11 cellular contexts compared by ENCODE assay signal in the genomic region with DNA sequence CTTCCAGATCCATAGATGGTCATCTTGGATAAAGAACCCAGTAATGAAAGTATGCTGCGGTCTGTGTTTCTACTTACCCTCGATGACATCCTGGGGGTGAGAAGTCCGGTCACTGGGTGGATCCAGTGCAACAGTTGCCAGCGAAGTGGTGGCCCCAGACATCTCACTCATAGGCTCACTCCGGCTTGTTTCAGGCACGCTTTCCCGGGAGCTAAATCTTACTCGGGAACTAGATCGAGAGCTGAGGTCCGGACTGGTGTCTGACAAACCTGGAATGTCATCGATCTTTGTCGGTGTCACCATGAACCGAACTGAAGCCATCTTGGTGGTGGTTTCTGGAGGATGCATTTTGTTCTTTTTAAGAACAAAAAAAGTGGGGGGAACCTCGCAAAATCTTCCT. TPM values are rescaled to one million over a fixed set of nuclear protein-coding genes. Genes with fewer than 3 reads are reported as not detected.
DNase-seq lines count a peak whose midpoint lies in the region; ATAC-seq, FAIRE-seq and TF ChIP-seq lines count a peak whose summit lies in the region.
"Had no signal": no experiment of that assay in that cellular context is flagged by ENCODE, and none has a peak within 500 bp of the region (broad histone marks: within the 10 kb centered on the region; RNA-seq: fewer than 3 reads in every experiment).

No MANE protein-coding gene starts in this region.

- peak overlapping the region; percentile 19; the same call in 1 of the 2 replicates for H3K4me2 ChIP-seq in K562 (ENCODE audit: insufficient read depth, low read length)

- peak overlapping the region; percentile 85 to 99 (median 96) for H3K27ac Mint-ChIP-seq in CD8-positive, alpha-beta memory T cell
- peak overlapping the region; percentile 84 to 93 for H3K27ac Mint-ChIP-seq in natural killer cell treated with Interleukin-12 subunit alpha and Interleukin-12 subunit beta and Interleukin-15 and Interleukin-18, amount 100 ng/mL, for 72 hours

- no peaks in the 10 kb centered on the region for H4K20me1 ChIP-seq in K562 (replicated peaks; ENCODE audit: control insufficient read depth, insufficient read depth, low read length)

- peak overlapping the region; percentile 91 to 100 (median 97) for H3K4me3 Mint-ChIP-seq in CD8-positive, alpha-beta memory T cell
- peak overlapping the region; percentile 96 for H3K4me3 Mint-ChIP-seq in natural killer cell treated with Interleukin-12 subunit alpha and Interleukin-12 subunit beta and Interleukin-15 and Interleukin-18, amount 100 ng/mL, for 72 hours

- H3K4me1 ChIP-seq in CD8-positive, alpha-beta memory T cell (ENCODE audit: insufficient read depth, low read length): peaks cover 66% of the 10 kb centered on the region
- H3K4me1 ChIP-seq in K562 (replicated peaks in 1 of 2; ENCODE audit: control insufficient read depth in 2 of 2, insufficient read depth in 2 of 2, low read length in 2 of 2): peaks cover 34 to 42% of the 10 kb centered on the region in 2 experiments

- peak overlapping the region; percentile 89 for H3K4me3 ChIP-seq in CD8-positive, alpha-beta memory T cell (ENCODE audit: low read length)
- H3K4me3 ChIP-seq in K562: no peak overlapping the region

- no peak for TF ChIP-seq RAD21 in K562 (CRISPR knock-in tag; conservative IDR thresholded peaks at IDR 0.05 in 1 of 2, IDR thresholded peaks at IDR 0.05 in 1 of 2)

- FAIRE-seq in K562 (lab: Jason Lieb, UNC): no peak

- ATAC-seq in HG02798 (IDR thresholded peaks at IDR 0.05; ENCODE audit: poor library complexity, unreplicated experiment): peak; percentile 18
- ATAC-seq in K562: no peak
- ATAC-seq in natural killer cell treated with Interleukin-12 subunit alpha and Interleukin-12 subunit beta and Interleukin-15 and Interleukin-18, amount 100 ng/mL, for 72 hours: no peak
- ATAC-seq in GM19467 (IDR thresholded peaks at IDR 0.05; ENCODE audit: unreplicated experiment): no peak

- peaks cover 11% of the 10 kb centered on the region for H3K79me2 ChIP-seq in K562 (ENCODE audit: control insufficient read depth, insufficient read depth, low read length)

- TF ChIP-seq CTCF in K562 (IDR thresholded peaks at IDR 0.05 in 2 of 3, conservative IDR thresholded peaks at IDR 0.05 in 1 of 3; ENCODE audit: insufficient read depth in 2 of 3, low read depth in 1 of 3, low read length in 3 of 3): no peak

- CTCF ChIA-PET in CD8-positive, alpha-beta memory T cell (lab: Charles Lee): interaction anchor here (1.1 to 3.9 kb wide), 3 partner anchors 8 to 31 kb away, joined by 3 to 39 read pairs (median 19); partner anchors contain the start of gene LPCAT4
- CTCF ChIA-PET in K562 (lab: Yijun Ruan, JAX; ENCODE audit: low intra/inter-chr PET ratio): no interaction called here

- in situ Hi-C loops in K562 (cut with MboI): no loop called here

- peaks cover 0 to 29% (median 0%) of the 10 kb centered on the region in 3 donors for H3K36me3 Mint-ChIP-seq in CD8-positive, alpha-beta memory T cell
- H3K36me3 Mint-ChIP-seq in natural killer cell treated with Interleukin-12 subunit alpha and Interleukin-12 subunit beta and Interleukin-15 and Interleukin-18, amount 100 ng/mL, for 72 hours: peaks cover 4% of the 10 kb centered on the region

- BruUV-seq in K562 (replicated peaks; lab: Mats Ljungman, UMichigan): no TSS peak

- H3K27me3 Mint-ChIP-seq in CD8-positive, alpha-beta memory T cell: peaks cover 0 to 3% of the 10 kb centered on the region in 2 donors
- H3K27me3 Mint-ChIP-seq in natural killer cell treated with Interleukin-12 subunit alpha and Interleukin-12 subunit beta and Interleukin-15 and Interleukin-18, amount 100 ng/mL, for 72 hours: no peaks in the 10 kb centered on the region

- no peaks in the 10 kb centered on the region for H3K9me3 Mint-ChIP-seq in CD8-positive, alpha-beta memory T cell
- H3K9me3 Mint-ChIP-seq in natural killer cell treated with Interleukin-12 subunit alpha and Interleukin-12 subunit beta and Interleukin-15 and Interleukin-18, amount 100 ng/mL, for 72 hours: no peaks in the 10 kb centered on the region

- DNase-seq in CD8-positive, alpha-beta memory T cell: no peak
- no peak for DNase-seq in K562 (ENCODE audit: extremely low read depth in 1 of 4, low spot score in 3 of 4)
- no peak for DNase-seq in natural killer cell treated with Interleukin-12 subunit alpha and Interleukin-12 subunit beta and Interleukin-15 and Interleukin-18, amount 100 ng/mL, for 72 hours (ENCODE audit: low spot score)
- no peak for DNase-seq in stimulated activated CD8-positive, alpha-beta memory T cell treated with anti-CD3 and anti-CD28 coated beads, Interleukin-4, amount 100 ng/mL, for 48 hours
- DNase-seq in pons (ENCODE audit: low spot score): no peak
- DNase-seq in D341Med (ENCODE audit: low spot score): no peak
- DNase-seq: NCI-H446 treated with DMSO at 0.1 percent for 48 hours had no signal

- H2AFZ ChIP-seq in K562 (ENCODE audit: low read depth, low read length): no peak overlapping the region

- H3K27me3 ChIP-seq in CD8-positive, alpha-beta memory T cell (ENCODE audit: insufficient read depth, low read length, poor library complexity, severe bottlenecking): no peaks in the 10 kb centered on the region
- H3K27me3 ChIP-seq in K562 (ENCODE audit: control insufficient read depth in 2 of 2, insufficient read depth in 2 of 2, low read length in 2 of 2): no peaks in the 10 kb centered on the region

- intact Hi-C loops in K562 (cut with micrococcal nuclease): loop anchor here (5.0 kb wide), 1 partner anchor 94 kb away; no protein-coding TSS in a partner anchor

- no peak for TF ChIP-seq POLR2A in K562 (conservative IDR thresholded peaks at IDR 0.05)

- no peaks in the 10 kb centered on the region for H3K9me1 ChIP-seq in K562 (ENCODE audit: control insufficient read depth, insufficient read depth, low read length)

- peaks cover 6% of the 10 kb centered on the region for H3K36me3 ChIP-seq in CD8-positive, alpha-beta memory T cell (ENCODE audit: insufficient read depth, low read length)
- peaks cover 25% of the 10 kb centered on the region for H3K36me3 ChIP-seq in K562 (ENCODE audit: control insufficient read depth, insufficient read depth, low read length)

- POLR2A ChIA-PET in CD8-positive, alpha-beta memory T cell (lab: Charles Lee): interaction anchor here (1.3 to 4.2 kb wide), 3 partner anchors 8 to 247 kb away, joined by 9 to 42 read pairs (median 21); partner anchors contain the start of genes GOLGA8B and LPCAT4
- POLR2A ChIA-PET in K562 (lab: Yijun Ruan, JAX): interaction anchor here (1.5 kb wide), 2 partner anchors 11 to 32 kb away, joined by 4 read pairs; no protein-coding TSS in a partner anchor

- no peak for TF ChIP-seq EP300 in K562 (IDR thresholded peaks at IDR 0.05; ENCODE audit: low read length)

- H3K4me1 Mint-ChIP-seq in CD8-positive, alpha-beta memory T cell: peaks cover 58 to 75% (median 71%) of the 10 kb centered on the region in 3 donors
- H3K4me1 Mint-ChIP-seq in natural killer cell treated with Interleukin-12 subunit alpha and Interleukin-12 subunit beta and Interleukin-15 and Interleukin-18, amount 100 ng/mL, for 72 hours (ENCODE audit: low read depth in 2 of 2): peaks cover 40 to 54% of the 10 kb centered on the region in 2 donors

- H3K9ac ChIP-seq in K562 (ENCODE audit: insufficient read depth in 1 of 2, low read depth in 2 of 2, low read length in 2 of 2): peak overlapping the region in 1 of 2 experiments; percentile 61; a peak in 1 of 4 replicates

- H3K27ac ChIP-seq in CD8-positive, alpha-beta memory T cell (ENCODE audit: low read depth, low read length): no peak overlapping the region
- H3K27ac ChIP-seq in K562 (ENCODE audit: extremely low read depth, low read depth, low read length): no peak overlapping the region

- WGBS in K562 (ENCODE audit: insufficient coverage, low coverage, missing lambda C conversion rate): 73% methylated on average over 14 of the region's 14 CpGs

- no peaks in the 10 kb centered on the region for H3K9me3 ChIP-seq in CD8-positive, alpha-beta memory T cell (ENCODE audit: low read length)
- H3K9me3 ChIP-seq in K562 (replicated peaks; ENCODE audit: control insufficient read depth, insufficient read depth, low read depth, low read length): no peaks in the 10 kb centered on the region

RNA-seq across cellular contexts. Expression of gene SLC12A6, which starts 1.2 kb away (rescaled TPM):
- 10 to 100 TPM; 19.2 to 20.6 TPM for total RNA-seq in CD8-positive, alpha-beta memory T cell
- 7.1 TPM for polyA plus RNA-seq in CD8-positive, alpha-beta memory T cell
- 42.7 and 61.2 TPM in 2 replicates for total RNA-seq in K562 (2011; cell fraction: chromatin; rRNA removed; ENCODE audit: low replicate concordance)
- 24.5 and 27.0 TPM in 2 replicates for total RNA-seq in K562 (2011; cell fraction: nucleolus; rRNA removed)
- total RNA-seq in K562 (2011; cell fraction: nucleoplasm; rRNA removed): 31.5 and 37.7 TPM in 2 replicates
- total RNA-seq in K562 (2014; rRNA removed): 4.9 and 5.4 TPM in 2 replicates
- 8.0 and 9.9 TPM in 2 replicates for total RNA-seq in K562 (2014; rRNA removed; fragmentation: Illumina TruSeq; extraction: Trizol)
- total RNA-seq in K562 (2015; rRNA removed; fragmentation: Illumina TruSeq; extraction: Trizol): 6.7 and 7.6 TPM in 2 replicates
- 9.0 and 9.4 TPM in 2 replicates for total RNA-seq in K562 (2021)
- 16.3 and 16.4 TPM in 2 replicates for polyA plus RNA-seq in K562 (2011; rRNA removed)
- 7.9 and 12.1 TPM in 2 replicates for polyA plus RNA-seq in K562 (2011; cell fraction: cytosol; rRNA removed)
- polyA plus RNA-seq in K562 (2011; cell fraction: nucleus; rRNA removed): 22.6 and 25.1 TPM in 2 replicates
- polyA plus RNA-seq in K562 (2012): 5.7 and 9.7 TPM in 2 replicates
- 9.5 and 10.2 TPM in 2 replicates for polyA plus RNA-seq in K562 (2014; fragmentation: Illumina TruSeq; extraction: Trizol)
- 1 to 10 TPM; 1.4 to 2.2 TPM for polyA plus RNA-seq in K562 (2014; fragmentation: Nextera tagmentation; extraction: Ambion mirVana)
- 5.7 and 7.5 TPM in 2 replicates for polyA plus RNA-seq in K562 (2014; rRNA removed)
- polyA minus RNA-seq in K562 (2011; rRNA and poly(A)+ RNA removed): 44.8 and 49.5 TPM in 2 replicates
- polyA minus RNA-seq in K562 (2011; cell fraction: cytosol; rRNA and poly(A)+ RNA removed): 13.1 and 19.1 TPM in 2 replicates
- 20.5 and 35.5 TPM in 2 replicates for polyA minus RNA-seq in K562 (2011; cell fraction: nucleus; rRNA and poly(A)+ RNA removed)
- 10 to 100 TPM; 49.5 to 67.3 TPM for total RNA-seq in natural killer cell treated with Interleukin-12 subunit alpha and Interleukin-12 subunit beta and Interleukin-15 and Interleukin-18, amount 100 ng/mL, for 72 hours

RNA-seq across cellular contexts. Expression of gene NOP10, which starts 6.6 kb away (rescaled TPM):
- total RNA-seq in CD8-positive, alpha-beta memory T cell: 100 to 1,000 TPM; 284 to 292 TPM
- polyA plus RNA-seq in CD8-positive, alpha-beta memory T cell: 294 TPM
- total RNA-seq in K562 (2011; cell fraction: chromatin; rRNA removed; ENCODE audit: low replicate concordance): 19.5 and 40.7 TPM in 2 replicates
- 68.7 and 70.9 TPM in 2 replicates for total RNA-seq in K562 (2011; cell fraction: nucleolus; rRNA removed)
- 64.3 and 69.5 TPM in 2 replicates for total RNA-seq in K562 (2011; cell fraction: nucleoplasm; rRNA removed)
- total RNA-seq in K562 (2014; rRNA removed) (252 and 327 TPM in 2 replicates), K562 (2014; rRNA removed; fragmentation: Illumina TruSeq; extraction: Trizol) (442 and 449 TPM in 2 replicates), K562 (2015; rRNA removed; fragmentation: Illumina TruSeq; extraction: Trizol) (420 and 437 TPM in 2 replicates), K562 (2021) (250 and 262 TPM in 2 replicates)
- polyA plus RNA-seq in K562 (2011; rRNA removed) (616 and 642 TPM in 2 replicates), K562 (2014; fragmentation: Illumina TruSeq; extraction: Trizol) (570 and 631 TPM in 2 replicates), K562 (2014; fragmentation: Nextera tagmentation; extraction: Ambion mirVana) (1,000 to 10,000 TPM; 1,599 to 1,663 TPM), K562 (2014; rRNA removed) (428 and 573 TPM in 2 replicates)
- 961 and 995 TPM in 2 replicates for polyA plus RNA-seq in K562 (2011; cell fraction: cytosol; rRNA removed)
- 236 and 247 TPM in 2 replicates for polyA plus RNA-seq in K562 (2011; cell fraction: nucleus; rRNA removed)
- 323 and 381 TPM in 2 replicates for polyA plus RNA-seq in K562 (2012)
- polyA minus RNA-seq in K562 (2011; rRNA and poly(A)+ RNA removed): 130 and 163 TPM in 2 replicates
- 57.3 and 111 TPM in 2 replicates for polyA minus RNA-seq in K562 (2011; cell fraction: cytosol; rRNA and poly(A)+ RNA removed)
- polyA minus RNA-seq in K562 (2011; cell fraction: nucleus; rRNA and poly(A)+ RNA removed): 21.1 and 31.9 TPM in 2 replicates
- total RNA-seq in natural killer cell treated with Interleukin-12 subunit alpha and Interleukin-12 subunit beta and Interleukin-15 and Interleukin-18, amount 100 ng/mL, for 72 hours: 100 to 1,000 TPM; 196 to 250 TPM

RNA-seq across cellular contexts. Expression of gene NUTM1, which starts 6.8 kb away (rescaled TPM):
- total RNA-seq in CD8-positive, alpha-beta memory T cell: not detected
- not detected for polyA plus RNA-seq in CD8-positive, alpha-beta memory T cell
- total RNA-seq in K562 (2011; cell fraction: chromatin; rRNA removed; ENCODE audit: low replicate concordance): not detected in 2 replicates
- not detected in 2 replicates for total RNA-seq in K562 (2011; cell fraction: nucleolus; rRNA removed)
- not detected in 2 replicates for total RNA-seq in K562 (2011; cell fraction: nucleoplasm; rRNA removed)
- total RNA-seq in K562 (2014; rRNA removed): 0.05 TPM in 1 of 2 replicates, not detected in the other
- total RNA-seq in K562 (2014; rRNA removed; fragmentation: Illumina TruSeq; extraction: Trizol): 0.04 TPM in 1 of 2 replicates, not detected in the other
- not detected in 2 replicates for total RNA-seq in K562 (2015; rRNA removed; fragmentation: Illumina TruSeq; extraction: Trizol)
- 0.04 TPM in 1 of 2 replicates, not detected in the other for total RNA-seq in K562 (2021)
- polyA plus RNA-seq in K562 (2011; rRNA removed): not detected in 2 replicates
- not detected in 2 replicates for polyA plus RNA-seq in K562 (2011; cell fraction: cytosol; rRNA removed)
- 0.03 TPM in 1 of 2 replicates, not detected in the other for polyA plus RNA-seq in K562 (2011; cell fraction: nucleus; rRNA removed)
- polyA plus RNA-seq in K562 (2012): 0.01 TPM in 1 of 2 replicates, not detected in the other
- 0.04 TPM in 1 of 2 replicates, not detected in the other for polyA plus RNA-seq in K562 (2014; fragmentation: Illumina TruSeq; extraction: Trizol)
- polyA plus RNA-seq in K562 (2014; fragmentation: Nextera tagmentation; extraction: Ambion mirVana): under 1 TPM in 1 of 2 experiments, not detected in 1; 0.01 TPM
- polyA plus RNA-seq in K562 (2014; rRNA removed): 0.01 TPM in 1 of 2 replicates, not detected in the other
- not detected in 2 replicates for polyA minus RNA-seq in K562 (2011; rRNA and poly(A)+ RNA removed)
- not detected in 2 replicates for polyA minus RNA-seq in K562 (2011; cell fraction: cytosol; rRNA and poly(A)+ RNA removed)
- polyA minus RNA-seq in K562 (2011; cell fraction: nucleus; rRNA and poly(A)+ RNA removed): not detected in 2 replicates
- total RNA-seq in natural killer cell treated with Interleukin-12 subunit alpha and Interleukin-12 subunit beta and Interleukin-15 and Interleukin-18, amount 100 ng/mL, for 72 hours: not detected
- total RNA-seq: glomerular endothelial cell, sciatic nerve had no signal

RNA-seq across cellular contexts. Expression of gene LPCAT4, which starts 30.7 kb away (rescaled TPM):
- 10 to 100 TPM; 49.5 to 57.4 TPM for total RNA-seq in CD8-positive, alpha-beta memory T cell
- polyA plus RNA-seq in CD8-positive, alpha-beta memory T cell: 17.4 TPM
- 118 and 200 TPM in 2 replicates for total RNA-seq in K562 (2011; cell fraction: chromatin; rRNA removed; ENCODE audit: low replicate concordance)
- total RNA-seq in K562 (2011; cell fraction: nucleolus; rRNA removed): 112 and 118 TPM in 2 replicates
- total RNA-seq in K562 (2011; cell fraction: nucleoplasm; rRNA removed): 109 and 112 TPM in 2 replicates
- total RNA-seq in K562 (2014; rRNA removed): 7.3 and 12.4 TPM in 2 replicates
- total RNA-seq in K562 (2014; rRNA removed; fragmentation: Illumina TruSeq; extraction: Trizol): 7.7 and 10.8 TPM in 2 replicates
- total RNA-seq in K562 (2015; rRNA removed; fragmentation: Illumina TruSeq; extraction: Trizol): 13.3 and 14.4 TPM in 2 replicates
- total RNA-seq in K562 (2021): 29.2 and 29.6 TPM in 2 replicates
- polyA plus RNA-seq in K562 (2011; rRNA removed): 27.5 and 48.2 TPM in 2 replicates
- polyA plus RNA-seq in K562 (2011; cell fraction: cytosol; rRNA removed): 44.1 and 55.3 TPM in 2 replicates
- polyA plus RNA-seq in K562 (2011; cell fraction: nucleus; rRNA removed): 366 and 444 TPM in 2 replicates
- 19.8 and 22.8 TPM in 2 replicates for polyA plus RNA-seq in K562 (2012)
- 27.2 and 34.3 TPM in 2 replicates for polyA plus RNA-seq in K562 (2014; fragmentation: Illumina TruSeq; extraction: Trizol)
- polyA plus RNA-seq in K562 (2014; fragmentation: Nextera tagmentation; extraction: Ambion mirVana): 10 to 100 TPM in 1 of 2 experiments, 1 to 10 TPM in 1; 7.6 to 12.3 TPM
- polyA plus RNA-seq in K562 (2014; rRNA removed): 28.4 and 32.7 TPM in 2 replicates
- 8.1 and 10.2 TPM in 2 replicates for polyA minus RNA-seq in K562 (2011; rRNA and poly(A)+ RNA removed)
- polyA minus RNA-seq in K562 (2011; cell fraction: cytosol; rRNA and poly(A)+ RNA removed): 11.8 and 12.3 TPM in 2 replicates
- polyA minus RNA-seq in K562 (2011; cell fraction: nucleus; rRNA and poly(A)+ RNA removed): 21.3 and 36.0 TPM in 2 replicates
- 10 to 100 TPM; 46.8 to 96.5 TPM for total RNA-seq in natural killer cell treated with Interleukin-12 subunit alpha and Interleukin-12 subunit beta and Interleukin-15 and Interleukin-18, amount 100 ng/mL, for 72 hours
